Comparison of ENCODE assay signal across 21 cellular contexts in genomic region chr9:135941288-135941995, GRCh38.
"Had no signal": no experiment of that assay in that cellular context is flagged by ENCODE, and none has a peak within 500 bp of the region (broad histone marks: within the 10 kb centered on the region; RNA-seq: fewer than 3 reads in every experiment).

No MANE protein-coding gene starts in this region.

- H3K4me1 ChIP-seq: esophagus squamous epithelium, transverse colon, uterus had no signal

- H3K27ac ChIP-seq: cardiac muscle cell, ovary, transverse colon had no signal

- H3K36me3 ChIP-seq: ovary, uterus had no signal

- H3K27me3 ChIP-seq: cardiac muscle cell, esophagus squamous epithelium, ovary, transverse colon, uterus had no signal

- H3K9me3 ChIP-seq: esophagus squamous epithelium, ovary, transverse colon, uterus had no signal

- H3K4me3 ChIP-seq: cardiac muscle cell, esophagus squamous epithelium, lung, ovary, transverse colon, uterus had no signal

- ATAC-seq: activated T-cell treated with anti-CD3 and anti-CD28 coated beads, Interleukin-2, amount 50 U/mL, for 72 hours; naive thymus-derived CD4-positive, alpha-beta T cell; sciatic nerve; SK-N-SH treated with all-trans-retinoic acid at 6 μM for 48 hours; stimulated activated memory B cell treated with anti-CD40 and anti-IgM and Interleukin-4, amounts not matched to agents 10 μg/mL and 1 μg/mL and 100 μg/mL, for 72 hours had no signal

- DNase-seq: activated CD4-positive, alpha-beta memory T cell treated with anti-CD3 and anti-CD28 coated beads, Interleukin-2, amount 10 ng/mL, durations not matched to agents 7 days and 5 days; activated CD4-positive, alpha-beta T cell treated with anti-CD3 and anti-CD28 coated beads for 48 hours; activated effector memory CD4-positive, alpha-beta T cell treated with Interleukin-2 at 50 U/mL for 16 hours; activated naive CD4-positive, alpha-beta T cell treated with anti-CD3 and anti-CD28 coated beads for 36 hours; activated naive CD8-positive, alpha-beta T cell treated with anti-CD3 and anti-CD28 coated beads, Interleukin-2, amount 10 ng/mL, durations not matched to agents 7 days and 5 days; activated T-cell treated with anti-CD3 and anti-CD28 coated beads, Interleukin-2, amount 50 U/mL, for 72 hours; amygdala; effector memory CD4-positive, alpha-beta T cell; esophagus squamous epithelium; kidney glomerular epithelial cell; naive thymus-derived CD4-positive, alpha-beta T cell; ovary; small intestine; stimulated activated CD4-positive, alpha-beta T cell treated with anti-CD3 and anti-CD28 coated beads, Interleukin-15, amount 100 ng/mL, for 24 hours; transverse colon; uterus had no signal
